ENCODE assay signal across 1 cellular context in genomic region chr7:11127112-11127785, GRCh38.
TF ChIP-seq lines count a peak whose summit lies in the region.

No MANE protein-coding gene starts in this region.

TF ChIP-seq in HepG2, 621 proteins besides CTCF, POLR2A, EP300 and RAD21 (continued from another document):
- TF ChIP-seq ZNF878 (CRISPR knock-in tag; IDR thresholded peaks at IDR 0.05) (no peak), NCOA2 (CRISPR knock-in tag; IDR thresholded peaks at IDR 0.05) (no peak), MEF2D (CRISPR knock-in tag; IDR thresholded peaks at IDR 0.05) (no peak), MAFK (conservative IDR thresholded peaks at IDR 0.05 in 1 of 2, IDR thresholded peaks at IDR 0.05 in 1 of 2; ENCODE audit: low read length in 2 of 2) (no peak), JARID2 (CRISPR knock-in tag; IDR thresholded peaks at IDR 0.05; ENCODE audit: insufficient replicate concordance) (no peak)
- TF ChIP-seq, protein P1, sequence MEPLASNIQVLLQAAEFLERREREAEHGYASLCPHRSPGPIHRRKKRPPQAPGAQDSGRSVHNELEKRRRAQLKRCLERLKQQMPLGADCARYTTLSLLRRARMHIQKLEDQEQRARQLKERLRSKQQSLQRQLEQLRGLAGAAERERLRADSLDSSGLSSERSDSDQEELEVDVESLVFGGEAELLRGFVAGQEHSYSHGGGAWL (CRISPR knock-in tag; IDR thresholded peaks at IDR 0.05) = no peak
